11 cellular contexts compared by ENCODE assay signal in genomic region chr9:16869140-16869903, GRCh38. TPM values are rescaled to one million over a fixed set of nuclear protein-coding genes. Genes with fewer than 3 reads are reported as not detected.
DNase-seq lines count a peak whose midpoint lies in the region; ATAC-seq, FAIRE-seq and TF ChIP-seq lines count a peak whose summit lies in the region.
"Had no signal": no experiment of that assay in that cellular context is flagged by ENCODE, and none has a peak within 500 bp of the region (broad histone marks: within the 10 kb centered on the region; RNA-seq: fewer than 3 reads in every experiment).

No MANE protein-coding gene starts in this region.

- DNase-seq in NCI-H2171 treated with DMSO at 0.1 percent for 48 hours (lab: John Stamatoyannopoulos, UW) = peak; percentile 18
- no peak for DNase-seq in NCI-H2171 (lab: John Stamatoyannopoulos, UW)
- DNase-seq in astrocyte of the spinal cord (ENCODE audit: low read depth, low spot score) = peak; percentile 58
- peak; percentile 30 for DNase-seq in kidney tubule cell (ENCODE audit: low spot score)
- peak; percentile 56 for DNase-seq in testis
- no peak for DNase-seq in urothelium cell line (ENCODE audit: low spot score)
- no peak for DNase-seq in activated CD8-positive, alpha-beta memory T cell treated with anti-CD3 and anti-CD28 coated beads, Interleukin-2, amount 50 U/mL, for 4 hours
- DNase-seq: CD4-positive, alpha-beta memory T cell had no signal

- in situ Hi-C loops in astrocyte of the spinal cord (cut with HindIII; ENCODE audit: low sequenced_read_pairs) = no loop called here

- no peaks in the 10 kb centered on the region for H3K4me1 ChIP-seq in testis

- peak overlapping the region; percentile 95 to 99 for H3K27ac ChIP-seq in testis

- FAIRE-seq in urothelium cell line (lab: Jason Lieb, UNC) = no peak
- FAIRE-seq: bronchial epithelial cell, RCC 7860 had no signal

- intact Hi-C loops in testis (cut with DNase I; ENCODE audit: low total_unique reads) = loop anchor here (10.0 kb wide), 1 partner anchor 145 kb away; no protein-coding TSS in a partner anchor

- TF ChIP-seq POLR2A in testis (IDR thresholded peaks at IDR 0.05) = no peak

- WGBS in testis, 2 donors = 12 to 17% methylated on average over 21 of the region's 21 CpGs

- peak overlapping the region; percentile 54 for H3K4me3 ChIP-seq in astrocyte of the spinal cord (ENCODE audit: low read depth, low read length)
- peak overlapping the region; percentile 75 to 88 for H3K4me3 ChIP-seq in testis

- H3K36me3 ChIP-seq in testis (ENCODE audit: low read depth, missing control alignments) = no peaks in the 10 kb centered on the region

- H3K9me3 ChIP-seq in testis = no peaks in the 10 kb centered on the region

- TF ChIP-seq CTCF in astrocyte of the spinal cord (IDR thresholded peaks at IDR 0.05; ENCODE audit: low read depth, low read length) (no peak), testis (IDR thresholded peaks at IDR 0.05) (no peak)

- no peak for ATAC-seq in GM21737 (IDR thresholded peaks at IDR 0.05; ENCODE audit: unreplicated experiment)

- no peaks in the 10 kb centered on the region for H3K27me3 ChIP-seq in testis

RNA-seq across cellular contexts. Expression of gene BNC2, which starts 1.1 kb away (rescaled TPM):
- 10 to 100 TPM; 32.0 to 35.2 TPM for total RNA-seq in testis
- 14.6 TPM for polyA plus RNA-seq in testis (ENCODE audit: insufficient read depth, low read depth, low replicate concordance)
- total RNA-seq: CD4-positive, alpha-beta memory T cell had no signal
- polyA plus RNA-seq: CD4-positive, alpha-beta memory T cell had no signal

Comparison
In these comparisons a context has a peak if more than half of its experiments do, and no peak if none do; other contexts are left out.
1. DNase-seq: peak in NCI-H2171 treated with DMSO at 0.1 percent for 48 hours (single experiment), astrocyte of the spinal cord (single experiment), kidney tubule cell (single experiment) and testis (single experiment); none in NCI-H2171 (single experiment), urothelium cell line (single experiment) and activated CD8-positive, alpha-beta memory T cell treated with anti-CD3 and anti-CD28 coated beads, Interleukin-2, amount 50 U/mL, for 4 hours (single experiment).